ENCODE assay signal across 10 cellular contexts in the genomic region with DNA sequence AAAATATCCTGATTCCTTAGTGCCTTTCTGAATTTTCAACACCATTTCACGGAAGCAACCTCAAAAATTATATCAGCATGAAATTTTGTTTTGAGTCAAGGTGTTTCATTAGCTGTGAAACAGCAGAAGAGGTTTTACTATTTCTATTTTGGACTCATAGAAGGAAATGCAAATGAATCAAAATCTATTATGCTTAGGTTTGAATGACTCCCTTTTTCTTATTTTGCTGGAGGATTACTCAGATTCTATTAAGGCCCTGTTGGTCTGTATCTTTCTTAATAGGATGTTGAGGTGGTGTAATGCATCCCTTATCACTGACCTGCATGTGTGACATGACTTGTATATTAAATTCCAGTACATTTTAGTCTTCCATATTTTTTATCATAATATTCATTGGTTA.
"Had no signal": no experiment of that assay in that cellular context is flagged by ENCODE, and none has a peak within 500 bp of the region (broad histone marks: within the 10 kb centered on the region; RNA-seq: fewer than 3 reads in every experiment).

No MANE protein-coding gene starts in this region.

- H3K36me3 ChIP-seq: esophagus muscularis mucosa had no signal

- H3K4me1 ChIP-seq: esophagus muscularis mucosa had no signal

- H3K9me3 ChIP-seq: esophagus muscularis mucosa, sigmoid colon had no signal

- H3K27me3 ChIP-seq: esophagus muscularis mucosa, sigmoid colon had no signal

- H3K27ac ChIP-seq: esophagus muscularis mucosa, sigmoid colon had no signal

- H3K4me3 ChIP-seq: esophagus muscularis mucosa, sigmoid colon had no signal

- DNase-seq: activated CD4-positive, alpha-beta T cell treated with anti-CD3 and anti-CD28 coated beads, Interleukin-2, amount 50 U/mL, for 48 hours; activated CD4-positive, CD25-positive, alpha-beta regulatory T cell treated with anti-CD3 and anti-CD28 coated beads, Interleukin-2, amount 50 U/mL, for 72 hours; activated gamma-delta T cell; activated T-cell treated with anti-CD3 and anti-CD28 coated beads, Interleukin-2, amount 50 U/mL, for 4 hours; amygdala; sigmoid colon; stimulated activated CD4-positive, alpha-beta T cell treated with anti-CD3 and anti-CD28 coated beads, Interleukin-2, amount 100 ng/mL, for 24 hours; stimulated activated naive CD4-positive, alpha-beta T cell treated with Interleukin-2 at 50 U/mL for 16 hours; trophoblast cell had no signal

- ATAC-seq: activated T-cell treated with anti-CD3 and anti-CD28 coated beads, Interleukin-2, amount 50 U/mL, for 4 hours had no signal
